Comparison of ENCODE assay signal across 8 cellular contexts in genomic region chr13:110524484-110525254, GRCh38. TPM values are rescaled to one million over a fixed set of nuclear protein-coding genes. Genes with fewer than 3 reads are reported as not detected.
A peak's percentile ranks its signal among the peaks of the same experiment; 100 is the strongest.
DNase-seq lines count a peak whose midpoint lies in the region; ATAC-seq and TF ChIP-seq lines count a peak whose summit lies in the region.

No MANE protein-coding gene starts in this region.

- no peaks in the 10 kb centered on the region for H3K9me3 ChIP-seq in neutrophil

- peaks cover 15% of the 10 kb centered on the region for H3K27me3 ChIP-seq in neutrophil

- TF ChIP-seq CTCF in neutrophil (IDR thresholded peaks at IDR 0.05), result no peak

- no peak for ATAC-seq in GM18520 (IDR thresholded peaks at IDR 0.05; ENCODE audit: unreplicated experiment)

- peaks cover 54 to 79% of the 10 kb centered on the region in 2 experiments for H3K4me1 ChIP-seq in neutrophil (ENCODE audit: control insufficient read depth in 1 of 2, insufficient read depth in 1 of 2, low read depth in 1 of 2, low read length in 1 of 2)

- DNase-seq in DMS53 (lab: John Stamatoyannopoulos, UW) (peak; percentile 73), NCI-H146 treated with DMSO at 0.1 percent for 48 hours (lab: John Stamatoyannopoulos, UW; ENCODE audit: unreplicated experiment) (peak; percentile 79), cerebellum (ENCODE audit: low spot score) (peak; percentile 20), SK-N-DZ (ENCODE audit: low spot score) (no peak), globus pallidus (ENCODE audit: low spot score) (no peak), hepatic stellate cell (ENCODE audit: low spot score) (no peak)

- H3K27ac ChIP-seq in neutrophil, result peak overlapping the region; percentile 54

- H3K36me3 ChIP-seq in neutrophil, result no peaks in the 10 kb centered on the region

- H3K4me3 ChIP-seq in neutrophil (ENCODE audit: low read depth in 1 of 2, low read length in 1 of 2), result no peak overlapping the region

RNA-seq across cellular contexts. Expression of gene RAB20, which starts 36.9 kb away (rescaled TPM):
- total RNA-seq in cerebellum, result 1.9 TPM
- 0.08 and 0.97 TPM in 2 replicates for polyA plus RNA-seq in SK-N-DZ (2014; cell fraction: cytosol; rRNA removed)
- polyA plus RNA-seq in SK-N-DZ (2014; cell fraction: nucleus; rRNA removed), result not detected in 2 replicates

Comparison
In these comparisons a context has a peak if more than half of its experiments do, and no peak if none do; other contexts are left out.
1. DNase-seq: peak in DMS53 (single experiment), NCI-H146 treated with DMSO at 0.1 percent for 48 hours (single experiment) and cerebellum (single experiment); none in SK-N-DZ (single experiment), globus pallidus (single experiment) and hepatic stellate cell (single experiment).